Comparison of ENCODE assay signal across 1 cellular context in the genomic region with DNA sequence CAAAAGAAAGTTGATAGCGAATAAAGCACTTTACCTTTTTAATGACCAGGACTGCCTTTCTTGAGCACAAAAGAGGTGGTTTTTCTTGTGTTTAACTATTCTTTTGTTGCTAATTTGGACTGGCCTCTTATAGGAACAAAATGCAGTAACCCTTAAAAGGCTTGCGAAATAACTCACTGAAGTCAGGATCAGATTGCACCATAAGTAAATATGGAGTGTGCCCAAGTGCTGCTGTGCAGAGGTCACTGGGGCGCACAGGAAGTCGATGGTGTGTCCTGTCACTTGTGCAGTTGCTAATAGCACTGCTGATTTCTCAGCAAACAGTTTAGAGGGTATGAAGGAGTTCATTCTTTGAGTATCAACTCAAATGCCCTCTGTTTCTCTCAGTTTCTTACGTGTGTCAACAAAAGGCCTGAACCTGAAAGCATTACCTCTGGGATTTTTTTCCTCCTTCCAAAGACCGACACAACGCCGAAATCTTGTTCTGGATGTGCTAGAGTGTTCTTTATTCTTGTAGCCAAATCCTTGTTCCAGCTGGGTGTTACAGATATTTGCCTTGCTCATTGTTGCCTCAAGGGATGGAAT.
TF ChIP-seq lines count a peak whose summit lies in the region.

No MANE protein-coding gene starts in this region.

TF ChIP-seq in HepG2, 621 proteins besides CTCF, POLR2A, EP300 and RAD21 (continued from another document and continues in another):
- TF ChIP-seq, protein P1, sequence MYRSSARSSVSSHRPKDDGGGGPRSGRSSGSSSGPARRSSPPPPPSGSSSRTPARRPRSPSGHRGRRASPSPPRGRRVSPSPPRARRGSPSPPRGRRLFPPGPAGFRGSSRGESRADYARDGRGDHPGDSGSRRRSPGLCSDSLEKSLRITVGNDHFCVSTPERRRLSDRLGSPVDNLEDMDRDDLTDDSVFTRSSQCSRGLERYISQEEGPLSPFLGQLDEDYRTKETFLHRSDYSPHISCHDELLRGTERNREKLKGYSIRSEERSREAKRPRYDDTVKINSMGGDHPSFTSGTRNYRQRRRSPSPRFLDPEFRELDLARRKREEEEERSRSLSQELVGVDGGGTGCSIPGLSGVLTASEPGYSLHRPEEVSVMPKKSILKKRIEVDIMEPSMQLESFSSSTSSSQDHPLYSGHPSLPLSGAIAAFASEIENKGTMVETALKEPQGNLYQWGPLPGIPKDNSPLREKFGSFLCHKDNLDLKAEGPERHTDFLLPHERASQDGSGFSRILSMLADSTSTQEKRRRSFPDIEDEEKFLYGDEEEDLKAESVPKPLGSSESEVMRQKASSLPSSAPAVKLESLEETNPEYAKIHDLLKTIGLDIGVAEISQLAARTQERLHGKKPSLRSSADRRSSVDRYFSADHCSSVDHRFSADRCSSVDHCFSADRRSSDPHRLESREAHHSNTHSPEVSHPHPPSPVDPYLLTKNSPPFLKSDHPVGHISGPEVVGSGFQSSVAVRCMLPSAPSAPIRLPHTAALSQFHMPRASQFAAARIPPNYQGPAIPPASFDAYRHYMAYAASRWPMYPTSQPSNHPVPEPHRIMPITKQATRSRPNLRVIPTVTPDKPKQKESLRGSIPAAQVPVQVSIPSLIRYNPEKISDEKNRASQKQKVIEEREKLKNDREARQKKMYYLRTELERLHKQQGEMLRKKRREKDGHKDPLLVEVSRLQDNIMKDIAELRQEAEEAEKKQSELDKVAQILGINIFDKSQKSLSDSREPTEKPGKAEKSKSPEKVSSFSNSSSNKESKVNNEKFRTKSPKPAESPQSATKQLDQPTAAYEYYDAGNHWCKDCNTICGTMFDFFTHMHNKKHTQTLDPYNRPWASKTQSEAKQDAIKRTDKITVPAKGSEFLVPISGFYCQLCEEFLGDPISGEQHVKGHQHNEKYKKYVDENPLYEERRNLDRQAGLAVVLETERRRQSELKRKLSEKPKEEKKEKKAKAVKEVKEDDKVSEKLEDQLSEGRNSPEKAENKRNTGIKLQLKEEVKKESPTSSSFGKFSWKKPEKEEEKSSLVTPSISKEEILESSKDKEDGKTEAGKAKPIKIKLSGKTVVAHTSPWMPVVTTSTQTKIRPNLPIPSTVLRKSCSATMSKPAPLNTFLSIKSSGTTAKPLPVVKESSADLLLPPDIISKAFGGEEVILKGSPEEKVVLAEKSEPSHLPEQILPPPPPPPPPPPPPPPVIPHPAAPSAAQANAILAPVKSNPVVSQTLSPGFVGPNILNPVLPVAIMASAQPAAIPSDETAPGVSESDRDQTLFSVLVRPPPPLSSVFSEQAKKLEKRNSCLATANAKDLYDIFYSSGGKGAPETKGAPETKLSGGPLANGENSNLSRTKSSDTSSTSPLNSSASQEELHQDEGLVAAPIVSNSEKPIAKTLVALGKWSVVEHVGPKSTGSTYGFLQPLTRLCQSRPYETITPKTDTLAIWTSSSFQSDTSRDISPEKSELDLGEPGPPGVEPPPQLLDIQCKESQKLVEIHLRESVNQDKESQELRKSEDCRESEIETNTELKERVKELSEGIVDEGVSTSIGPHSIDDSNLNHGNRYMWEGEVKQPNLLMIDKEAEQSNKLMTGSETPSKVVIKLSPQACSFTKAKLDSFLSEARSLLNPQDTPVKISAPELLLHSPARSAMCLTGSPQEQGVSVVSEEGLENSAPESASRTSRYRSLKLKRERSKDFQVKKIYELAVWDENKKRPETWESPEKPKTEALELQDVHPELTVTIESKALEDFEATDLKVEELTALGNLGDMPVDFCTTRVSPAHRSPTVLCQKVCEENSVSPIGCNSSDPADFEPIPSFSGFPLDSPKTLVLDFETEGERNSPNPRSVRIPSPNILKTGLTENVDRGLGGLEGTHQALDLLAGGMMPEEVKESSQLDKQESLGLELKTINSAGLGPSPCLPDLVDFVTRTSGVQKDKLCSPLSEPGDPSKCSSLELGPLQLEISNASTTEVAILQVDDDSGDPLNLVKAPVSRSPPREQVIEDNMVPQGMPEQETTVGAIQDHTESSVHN (CRISPR knock-in tag; IDR thresholded peaks at IDR 0.05): peak; percentile 79; the same call in 1 of the 2 replicates
- TF ChIP-seq SNRNP70 (IDR thresholded peaks at IDR 0.05; ENCODE audit: low read depth, low read length) (no peak), GZF1 (CRISPR knock-in tag; IDR thresholded peaks at IDR 0.05) (0 out of 2 replicates have a peak, but pooled peaks have one; percentile 45), ZNF24 (IDR thresholded peaks at IDR 0.05) (0 out of 2 replicates have a peak, but pooled peaks have one; percentile 45), ZFAT (CRISPR knock-in tag; conservative IDR thresholded peaks at IDR 0.05) (no peak), ISL2 (CRISPR knock-in tag; IDR thresholded peaks at IDR 0.05) (peak; percentile 99), TSC22D2 (CRISPR knock-in tag; IDR thresholded peaks at IDR 0.05; ENCODE audit: borderline replicate concordance) (0 out of 2 replicates have a peak, but pooled peaks have one; percentile 59), NR1H2 (CRISPR knock-in tag; IDR thresholded peaks at IDR 0.05; ENCODE audit: borderline replicate concordance, low read depth) (peak; percentile 46; the same call in 1 of the 2 replicates), KLF6 (CRISPR knock-in tag; IDR thresholded peaks at IDR 0.05) (peak; percentile 86; the same call in 1 of the 2 replicates), ZSCAN30 (CRISPR knock-in tag; IDR thresholded peaks at IDR 0.05) (peak; percentile 83; the same call in 1 of the 2 replicates), GATAD1 (CRISPR knock-in tag; IDR thresholded peaks at IDR 0.05) (peak; percentile 77), RFX5 (IDR thresholded peaks at IDR 0.05; ENCODE audit: low read depth, low read length) (0 out of 2 replicates have a peak, but pooled peaks have one; percentile 23), ZNF225 (CRISPR knock-in tag; IDR thresholded peaks at IDR 0.05) (no peak), ZNF10 (CRISPR knock-in tag; IDR thresholded peaks at IDR 0.05; ENCODE audit: borderline replicate concordance, low read depth) (no peak), HHEX (CRISPR knock-in tag; IDR thresholded peaks at IDR 0.05) (peak; percentile 93), EEA1 (CRISPR knock-in tag; IDR thresholded peaks at IDR 0.05; ENCODE audit: borderline replicate concordance) (no peak), ADNP (CRISPR knock-in tag; IDR thresholded peaks at IDR 0.05) (no peak), KDM6A (CRISPR knock-in tag; IDR thresholded peaks at IDR 0.05; ENCODE audit: low read depth) (peak; percentile 97), IKZF1 (IDR thresholded peaks at IDR 0.05) (no peak), CAMTA2 (CRISPR knock-in tag; IDR thresholded peaks at IDR 0.05; ENCODE audit: borderline replicate concordance) (no peak), ZNF780A (CRISPR knock-in tag; IDR thresholded peaks at IDR 0.05) (no peak), CCAR2 (optimal IDR thresholded peaks at IDR 0.05; ENCODE audit: low read depth, low read length) (no peak), ZNF850 (CRISPR knock-in tag; conservative IDR thresholded peaks at IDR 0.05) (no peak), NFIB (CRISPR knock-in tag; IDR thresholded peaks at IDR 0.05; ENCODE audit: borderline replicate concordance) (no peak), CENPX (CRISPR knock-in tag; IDR thresholded peaks at IDR 0.05) (no peak), ZNF530 (CRISPR knock-in tag; IDR thresholded peaks at IDR 0.05; ENCODE audit: low read depth) (no peak), ZNF432 (CRISPR knock-in tag; IDR thresholded peaks at IDR 0.05; ENCODE audit: borderline replicate concordance) (no peak)
- TF ChIP-seq, protein P2, sequence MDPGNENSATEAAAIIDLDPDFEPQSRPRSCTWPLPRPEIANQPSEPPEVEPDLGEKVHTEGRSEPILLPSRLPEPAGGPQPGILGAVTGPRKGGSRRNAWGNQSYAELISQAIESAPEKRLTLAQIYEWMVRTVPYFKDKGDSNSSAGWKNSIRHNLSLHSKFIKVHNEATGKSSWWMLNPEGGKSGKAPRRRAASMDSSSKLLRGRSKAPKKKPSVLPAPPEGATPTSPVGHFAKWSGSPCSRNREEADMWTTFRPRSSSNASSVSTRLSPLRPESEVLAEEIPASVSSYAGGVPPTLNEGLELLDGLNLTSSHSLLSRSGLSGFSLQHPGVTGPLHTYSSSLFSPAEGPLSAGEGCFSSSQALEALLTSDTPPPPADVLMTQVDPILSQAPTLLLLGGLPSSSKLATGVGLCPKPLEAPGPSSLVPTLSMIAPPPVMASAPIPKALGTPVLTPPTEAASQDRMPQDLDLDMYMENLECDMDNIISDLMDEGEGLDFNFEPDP (CRISPR knock-in tag; conservative IDR thresholded peaks at IDR 0.05): no peak
- TF ChIP-seq, protein P3, sequence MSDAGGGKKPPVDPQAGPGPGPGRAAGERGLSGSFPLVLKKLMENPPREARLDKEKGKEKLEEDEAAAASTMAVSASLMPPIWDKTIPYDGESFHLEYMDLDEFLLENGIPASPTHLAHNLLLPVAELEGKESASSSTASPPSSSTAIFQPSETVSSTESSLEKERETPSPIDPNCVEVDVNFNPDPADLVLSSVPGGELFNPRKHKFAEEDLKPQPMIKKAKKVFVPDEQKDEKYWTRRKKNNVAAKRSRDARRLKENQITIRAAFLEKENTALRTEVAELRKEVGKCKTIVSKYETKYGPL (CRISPR knock-in tag; IDR thresholded peaks at IDR 0.05): no peak
- TF ChIP-seq, protein P4, sequence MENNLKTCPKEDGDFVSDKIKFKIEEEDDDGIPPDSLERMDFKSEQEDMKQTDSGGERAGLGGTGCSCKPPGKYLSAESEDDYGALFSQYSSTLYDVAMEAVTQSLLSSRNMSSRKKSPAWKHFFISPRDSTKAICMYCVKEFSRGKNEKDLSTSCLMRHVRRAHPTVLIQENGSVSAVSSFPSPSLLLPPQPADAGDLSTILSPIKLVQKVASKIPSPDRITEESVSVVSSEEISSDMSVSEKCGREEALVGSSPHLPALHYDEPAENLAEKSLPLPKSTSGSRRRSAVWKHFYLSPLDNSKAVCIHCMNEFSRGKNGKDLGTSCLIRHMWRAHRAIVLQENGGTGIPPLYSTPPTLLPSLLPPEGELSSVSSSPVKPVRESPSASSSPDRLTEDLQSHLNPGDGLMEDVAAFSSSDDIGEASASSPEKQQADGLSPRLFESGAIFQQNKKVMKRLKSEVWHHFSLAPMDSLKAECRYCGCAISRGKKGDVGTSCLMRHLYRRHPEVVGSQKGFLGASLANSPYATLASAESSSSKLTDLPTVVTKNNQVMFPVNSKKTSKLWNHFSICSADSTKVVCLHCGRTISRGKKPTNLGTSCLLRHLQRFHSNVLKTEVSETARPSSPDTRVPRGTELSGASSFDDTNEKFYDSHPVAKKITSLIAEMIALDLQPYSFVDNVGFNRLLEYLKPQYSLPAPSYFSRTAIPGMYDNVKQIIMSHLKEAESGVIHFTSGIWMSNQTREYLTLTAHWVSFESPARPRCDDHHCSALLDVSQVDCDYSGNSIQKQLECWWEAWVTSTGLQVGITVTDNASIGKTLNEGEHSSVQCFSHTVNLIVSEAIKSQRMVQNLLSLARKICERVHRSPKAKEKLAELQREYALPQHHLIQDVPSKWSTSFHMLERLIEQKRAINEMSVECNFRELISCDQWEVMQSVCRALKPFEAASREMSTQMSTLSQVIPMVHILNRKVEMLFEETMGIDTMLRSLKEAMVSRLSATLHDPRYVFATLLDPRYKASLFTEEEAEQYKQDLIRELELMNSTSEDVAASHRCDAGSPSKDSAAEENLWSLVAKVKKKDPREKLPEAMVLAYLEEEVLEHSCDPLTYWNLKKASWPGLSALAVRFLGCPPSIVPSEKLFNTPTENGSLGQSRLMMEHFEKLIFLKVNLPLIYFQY (CRISPR knock-in tag; IDR thresholded peaks at IDR 0.05; ENCODE audit: borderline replicate concordance): peak; percentile 78; the same call in 1 of the 2 replicates
- TF ChIP-seq, protein P5, sequence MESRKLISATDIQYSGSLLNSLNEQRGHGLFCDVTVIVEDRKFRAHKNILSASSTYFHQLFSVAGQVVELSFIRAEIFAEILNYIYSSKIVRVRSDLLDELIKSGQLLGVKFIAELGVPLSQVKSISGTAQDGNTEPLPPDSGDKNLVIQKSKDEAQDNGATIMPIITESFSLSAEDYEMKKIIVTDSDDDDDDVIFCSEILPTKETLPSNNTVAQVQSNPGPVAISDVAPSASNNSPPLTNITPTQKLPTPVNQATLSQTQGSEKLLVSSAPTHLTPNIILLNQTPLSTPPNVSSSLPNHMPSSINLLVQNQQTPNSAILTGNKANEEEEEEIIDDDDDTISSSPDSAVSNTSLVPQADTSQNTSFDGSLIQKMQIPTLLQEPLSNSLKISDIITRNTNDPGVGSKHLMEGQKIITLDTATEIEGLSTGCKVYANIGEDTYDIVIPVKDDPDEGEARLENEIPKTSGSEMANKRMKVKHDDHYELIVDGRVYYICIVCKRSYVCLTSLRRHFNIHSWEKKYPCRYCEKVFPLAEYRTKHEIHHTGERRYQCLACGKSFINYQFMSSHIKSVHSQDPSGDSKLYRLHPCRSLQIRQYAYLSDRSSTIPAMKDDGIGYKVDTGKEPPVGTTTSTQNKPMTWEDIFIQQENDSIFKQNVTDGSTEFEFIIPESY (CRISPR knock-in tag; IDR thresholded peaks at IDR 0.05): peak; percentile 76
- TF ChIP-seq, protein P6, sequence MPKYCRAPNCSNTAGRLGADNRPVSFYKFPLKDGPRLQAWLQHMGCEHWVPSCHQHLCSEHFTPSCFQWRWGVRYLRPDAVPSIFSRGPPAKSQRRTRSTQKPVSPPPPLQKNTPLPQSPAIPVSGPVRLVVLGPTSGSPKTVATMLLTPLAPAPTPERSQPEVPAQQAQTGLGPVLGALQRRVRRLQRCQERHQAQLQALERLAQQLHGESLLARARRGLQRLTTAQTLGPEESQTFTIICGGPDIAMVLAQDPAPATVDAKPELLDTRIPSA (CRISPR knock-in tag; IDR thresholded peaks at IDR 0.05; ENCODE audit: borderline replicate concordance): no peak
- TF ChIP-seq, protein P7, sequence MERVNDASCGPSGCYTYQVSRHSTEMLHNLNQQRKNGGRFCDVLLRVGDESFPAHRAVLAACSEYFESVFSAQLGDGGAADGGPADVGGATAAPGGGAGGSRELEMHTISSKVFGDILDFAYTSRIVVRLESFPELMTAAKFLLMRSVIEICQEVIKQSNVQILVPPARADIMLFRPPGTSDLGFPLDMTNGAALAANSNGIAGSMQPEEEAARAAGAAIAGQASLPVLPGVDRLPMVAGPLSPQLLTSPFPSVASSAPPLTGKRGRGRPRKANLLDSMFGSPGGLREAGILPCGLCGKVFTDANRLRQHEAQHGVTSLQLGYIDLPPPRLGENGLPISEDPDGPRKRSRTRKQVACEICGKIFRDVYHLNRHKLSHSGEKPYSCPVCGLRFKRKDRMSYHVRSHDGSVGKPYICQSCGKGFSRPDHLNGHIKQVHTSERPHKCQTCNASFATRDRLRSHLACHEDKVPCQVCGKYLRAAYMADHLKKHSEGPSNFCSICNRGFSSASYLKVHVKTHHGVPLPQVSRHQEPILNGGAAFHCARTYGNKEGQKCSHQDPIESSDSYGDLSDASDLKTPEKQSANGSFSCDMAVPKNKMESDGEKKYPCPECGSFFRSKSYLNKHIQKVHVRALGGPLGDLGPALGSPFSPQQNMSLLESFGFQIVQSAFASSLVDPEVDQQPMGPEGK (CRISPR knock-in tag; IDR thresholded peaks at IDR 0.05): peak; percentile 85
